Comparison of ENCODE assay signal across 10 cellular contexts in the genomic region with DNA sequence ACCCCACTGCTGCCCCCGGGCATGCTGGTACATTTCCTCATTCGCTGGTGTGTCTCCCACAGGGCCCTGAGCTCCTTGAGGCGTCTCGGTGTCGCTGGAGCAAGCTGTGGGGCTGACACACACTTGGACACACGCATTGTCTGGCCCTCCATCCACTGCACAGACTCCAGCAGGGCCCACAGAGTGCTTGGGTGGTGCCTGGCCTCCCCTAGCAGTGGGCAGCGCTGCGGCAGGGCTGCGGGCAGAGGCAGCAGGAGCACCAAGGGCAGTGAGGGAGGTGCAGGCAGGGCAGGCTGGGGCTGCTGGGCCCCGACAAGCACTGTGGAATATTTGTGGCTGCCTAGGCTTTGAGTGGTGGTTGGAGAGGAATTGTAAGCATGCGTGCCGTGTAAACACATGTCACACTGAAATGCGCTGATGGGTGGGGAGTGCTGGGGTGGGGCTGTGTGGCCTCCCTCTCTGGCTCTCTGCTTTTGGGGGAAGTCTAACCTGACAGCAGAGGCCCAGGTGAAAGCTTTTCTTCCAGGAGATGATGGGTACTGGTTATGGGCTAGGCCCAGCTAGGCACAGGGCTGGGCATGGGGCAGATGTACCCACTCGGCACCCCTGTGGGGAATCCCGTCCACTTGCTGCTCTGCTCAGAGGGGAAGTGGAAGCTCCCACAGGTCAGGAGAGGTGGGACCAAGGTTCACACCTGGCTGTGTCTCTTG. TPM values are rescaled to one million over a fixed set of nuclear protein-coding genes. Genes with fewer than 3 reads are reported as not detected.
A peak's percentile ranks its signal among the peaks of the same experiment; 100 is the strongest.
DNase-seq lines count a peak whose midpoint lies in the region; ATAC-seq and TF ChIP-seq lines count a peak whose summit lies in the region.
"Had no signal": no experiment of that assay in that cellular context is flagged by ENCODE, and none has a peak within 500 bp of the region (broad histone marks: within the 10 kb centered on the region; RNA-seq: fewer than 3 reads in every experiment).

No MANE protein-coding gene starts in this region.

- TF ChIP-seq CTCF in astrocyte of the spinal cord (IDR thresholded peaks at IDR 0.05; ENCODE audit: low read depth, low read length) (no peak), thyroid gland (IDR thresholded peaks at IDR 0.05) (no peak)

- ATAC-seq in GM18909 (IDR thresholded peaks at IDR 0.05; ENCODE audit: poor library complexity, unreplicated experiment), result no peak

- peaks cover 18 to 44% of the 10 kb centered on the region in 2 donors for H3K4me1 ChIP-seq in thyroid gland

- WGBS in thyroid gland, 2 donors, result 67 to 70% methylated on average over 8 to 15 of the region's 15 CpGs

- peak; percentile 72 for DNase-seq in HCEC 1CT
- DNase-seq in astrocyte of the spinal cord (ENCODE audit: low read depth, low spot score), result peak; percentile 80
- DNase-seq in left kidney (ENCODE audit: low read depth, low spot score), result peak; percentile 19
- peak; percentile 75 to 78 for DNase-seq in thyroid gland
- no peak for DNase-seq in nucleus accumbens (lab: John Stamatoyannopoulos, UW)
- no peak for DNase-seq in HuH-7 (ENCODE audit: low spot score)
- no peak for DNase-seq in SHP77 treated with DMSO at 0.1 percent for 48 hours (lab: John Stamatoyannopoulos, UW)
- DNase-seq: activated CD4-positive, CD25-positive, alpha-beta regulatory T cell had no signal

- no peaks in the 10 kb centered on the region for H3K9me3 ChIP-seq in thyroid gland
- H3K9me3 ChIP-seq: adrenal gland had no signal

- H3K4me3 ChIP-seq in astrocyte of the spinal cord (ENCODE audit: low read depth, low read length) (no peak overlapping the region), thyroid gland (replicated peaks in 1 of 3) (no peak overlapping the region)
- H3K4me3 ChIP-seq: adrenal gland had no signal

- H3K27ac ChIP-seq in thyroid gland, result peak overlapping the region; percentile 45 to 74 (median 65)
- H3K27ac ChIP-seq: adrenal gland had no signal

- H3K36me3 ChIP-seq in thyroid gland, result no peaks in the 10 kb centered on the region
- H3K36me3 ChIP-seq: adrenal gland had no signal

- no peaks in the 10 kb centered on the region for H3K27me3 ChIP-seq in thyroid gland
- H3K27me3 ChIP-seq: adrenal gland had no signal

- intact Hi-C loops in thyroid gland (cut with DNase I), result no loop called here

- in situ Hi-C loops in astrocyte of the spinal cord (cut with HindIII; ENCODE audit: low sequenced_read_pairs), result no loop called here

- TF ChIP-seq POLR2A in thyroid gland (IDR thresholded peaks at IDR 0.05), result peak in 1 of 2 donors; percentile 40

RNA-seq across cellular contexts. Expression of gene HS6ST1, which starts 55.5 kb away (rescaled TPM):
- 10 to 100 TPM; 27.1 to 35.6 (median 32.5) TPM for total RNA-seq in thyroid gland

Comparison
In these comparisons a context has a peak if more than half of its experiments do, and no peak if none do; other contexts are left out.
1. DNase-seq: peak in HCEC 1CT (single experiment), astrocyte of the spinal cord (single experiment), left kidney (single experiment) and thyroid gland (2 of 2); none in nucleus accumbens (0 of 56), HuH-7 (single experiment) and SHP77 treated with DMSO at 0.1 percent for 48 hours (single experiment).